21 cellular contexts compared by ENCODE assay signal in genomic region chr2:29223257-29223656, GRCh38.
"Had no signal": no experiment of that assay in that cellular context is flagged by ENCODE, and none has a peak within 500 bp of the region (broad histone marks: within the 10 kb centered on the region; RNA-seq: fewer than 3 reads in every experiment).

No MANE protein-coding gene starts in this region.

- H3K27me3 Mint-ChIP-seq: activated CD4-positive, alpha-beta T cell treated with anti-CD3 and anti-CD28 coated beads, Interleukin-2, amount 10 ng/mL, durations not matched to agents 7 days and 5 days had no signal

- H3K27ac Mint-ChIP-seq: activated CD4-positive, alpha-beta memory T cell treated with anti-CD3 and anti-CD28 coated beads, Interleukin-2, amount 10 ng/mL, durations not matched to agents 7 days and 5 days; activated CD4-positive, alpha-beta T cell treated with anti-CD3 and anti-CD28 coated beads, Interleukin-2, amount 10 ng/mL, durations not matched to agents 7 days and 5 days; activated naive CD4-positive, alpha-beta T cell treated with anti-CD3 and anti-CD28 coated beads, Interleukin-2, amount 50 U/mL, for 24 hours; activated T-helper 17 cell treated with anti-CD3 and anti-CD28 coated beads, Interleukin-2, amount 50 U/mL, for 72 hours; T-helper 1 cell treated with Interleukin-12 subunit alpha and Interleukin-12 subunit beta and Interleukin-4 antibody, amounts not matched to agents 30 μg/mL and 1 μg/mL, for 36 hours; WTC11 had no signal

- H3K4me3 Mint-ChIP-seq: activated CD4-positive, alpha-beta memory T cell treated with anti-CD3 and anti-CD28 coated beads, Interleukin-2, amount 10 ng/mL, durations not matched to agents 7 days and 5 days; activated CD4-positive, alpha-beta T cell treated with anti-CD3 and anti-CD28 coated beads, Interleukin-2, amount 10 ng/mL, durations not matched to agents 7 days and 5 days; activated naive CD4-positive, alpha-beta T cell treated with anti-CD3 and anti-CD28 coated beads, Interleukin-2, amount 50 U/mL, for 24 hours; activated T-helper 17 cell treated with anti-CD3 and anti-CD28 coated beads, Interleukin-2, amount 50 U/mL, for 72 hours; T-helper 1 cell treated with Interleukin-12 subunit alpha and Interleukin-12 subunit beta and Interleukin-4 antibody, amounts not matched to agents 30 μg/mL and 1 μg/mL, for 36 hours; WTC11 had no signal

- H3K4me3 ChIP-seq: breast epithelium, MG63, SJSA1 had no signal

- H3K4me1 Mint-ChIP-seq: activated CD4-positive, alpha-beta memory T cell treated with anti-CD3 and anti-CD28 coated beads, Interleukin-2, amount 10 ng/mL, durations not matched to agents 7 days and 5 days; activated CD4-positive, alpha-beta T cell treated with anti-CD3 and anti-CD28 coated beads, Interleukin-2, amount 10 ng/mL, durations not matched to agents 7 days and 5 days; activated naive CD4-positive, alpha-beta T cell treated with anti-CD3 and anti-CD28 coated beads, Interleukin-2, amount 50 U/mL, for 24 hours; activated T-helper 17 cell treated with anti-CD3 and anti-CD28 coated beads, Interleukin-2, amount 50 U/mL, for 72 hours had no signal

- H3K36me3 ChIP-seq: breast epithelium, MG63, SJSA1 had no signal

- H3K27me3 ChIP-seq: MG63, SJSA1 had no signal

- H3K4me1 ChIP-seq: breast epithelium had no signal

- ATAC-seq: activated T-helper 17 cell treated with anti-CD3 and anti-CD28 coated beads, Interleukin-2, amount 50 U/mL, for 72 hours; Panc1; WTC11 had no signal

- H3K27ac ChIP-seq: SJSA1 had no signal

- H3K9me3 Mint-ChIP-seq: activated CD4-positive, alpha-beta memory T cell treated with anti-CD3 and anti-CD28 coated beads, Interleukin-2, amount 10 ng/mL, durations not matched to agents 7 days and 5 days; activated CD4-positive, alpha-beta T cell treated with anti-CD3 and anti-CD28 coated beads, Interleukin-2, amount 10 ng/mL, durations not matched to agents 7 days and 5 days; activated naive CD4-positive, alpha-beta T cell treated with anti-CD3 and anti-CD28 coated beads, Interleukin-2, amount 50 U/mL, for 24 hours; activated T-helper 17 cell treated with anti-CD3 and anti-CD28 coated beads, Interleukin-2, amount 50 U/mL, for 72 hours; T-helper 1 cell treated with Interleukin-12 subunit alpha and Interleukin-12 subunit beta and Interleukin-4 antibody, amounts not matched to agents 30 μg/mL and 1 μg/mL, for 36 hours; WTC11 had no signal

- H3K36me3 Mint-ChIP-seq: activated naive CD4-positive, alpha-beta T cell treated with anti-CD3 and anti-CD28 coated beads, Interleukin-2, amount 50 U/mL, for 24 hours; WTC11 had no signal

- H3K9me3 ChIP-seq: breast epithelium, MG63, SJSA1 had no signal

- DNase-seq: activated CD4-positive, alpha-beta T cell treated with anti-CD3 and anti-CD28 coated beads, Interleukin-2, amount 10 ng/mL, durations not matched to agents 7 days and 5 days; activated T-cell treated with anti-CD3 and anti-CD28 coated beads for 4 hours; activated T-cell treated with anti-CD3 and anti-CD28 coated beads, Interleukin-2, amount 50 U/mL, for 48 hours; central memory CD4-positive, alpha-beta T cell; NCI-H1417 treated with DMSO at 0.1 percent for 48 hours; NCI-H1694; NCI-H2029; NCI-H2107; NCI-H510A; NCI-H526 treated with DMSO at 0.1 percent for 48 hours; NCI-H82; SHP77 had no signal
